Comparison of ENCODE assay signal across 8 cellular contexts in genomic region chr17:75313941-75314550, GRCh38. TPM values are rescaled to one million over a fixed set of nuclear protein-coding genes. Genes with fewer than 3 reads are reported as not detected.
DNase-seq lines count a peak whose midpoint lies in the region; ATAC-seq and TF ChIP-seq lines count a peak whose summit lies in the region.

No MANE protein-coding gene starts in this region.

- peaks cover 27 to 59% (median 38%) of the 10 kb centered on the region in 3 donors for H3K4me1 Mint-ChIP-seq in naive B cell
- peaks cover 6% of the 10 kb centered on the region for H3K4me1 Mint-ChIP-seq in type B pancreatic cell (ENCODE audit: unreplicated experiment)

- DNase-seq in GM10248 (ENCODE audit: extremely low spot score), result peak; percentile 64
- DNase-seq in amniotic epithelial cell (ENCODE audit: low read depth), result peak; percentile 19
- DNase-seq in naive B cell, result no peak
- DNase-seq in stimulated activated naive CD4-positive, alpha-beta T cell treated with Interleukin-2 at 50 U/mL for 16 hours (lab: John Stamatoyannopoulos, UW), result no peak
- DNase-seq in type B pancreatic cell (ENCODE audit: extremely low spot score, unreplicated experiment), result no peak
- no peak for DNase-seq in DMS53 treated with DMSO at 0.1 percent for 48 hours (lab: John Stamatoyannopoulos, UW; ENCODE audit: unreplicated experiment)

- CTCF ChIA-PET in GM10248 (lab: Yijun Ruan, JAX), result interaction anchor here (1.2 to 1.6 kb wide), 2 partner anchors 43 to 89 kb away, joined by 3 to 4 read pairs; partner anchors contain the start of gene MIF4GD

- ATAC-seq in HG03045 (IDR thresholded peaks at IDR 0.05; ENCODE audit: unreplicated experiment), result peak; percentile 53
- no peak for ATAC-seq in naive B cell (ENCODE audit: low read depth in 2 of 2)
- no peak for ATAC-seq in HG03097 (IDR thresholded peaks at IDR 0.05; ENCODE audit: low FRiP score, unreplicated experiment)

- POLR2A ChIA-PET in GM10248 (lab: Yijun Ruan, JAX), result no interaction called here

- H3K27me3 Mint-ChIP-seq in naive B cell, result no peaks in the 10 kb centered on the region
- no peaks in the 10 kb centered on the region for H3K27me3 Mint-ChIP-seq in type B pancreatic cell

- H3K27ac Mint-ChIP-seq in naive B cell (peak overlapping the region; percentile 58 to 97 (median 88)), type B pancreatic cell (no peak overlapping the region)

- no peaks in the 10 kb centered on the region for H3K9me3 Mint-ChIP-seq in naive B cell
- no peaks in the 10 kb centered on the region for H3K9me3 Mint-ChIP-seq in type B pancreatic cell

- H3K36me3 Mint-ChIP-seq in naive B cell (no peaks in the 10 kb centered on the region), type B pancreatic cell (no peaks in the 10 kb centered on the region)

- TF ChIP-seq CTCF in GM10248 (IDR thresholded peaks at IDR 0.05; ENCODE audit: control extremely low read depth, extremely low read depth, low read depth, missing control alignments), result no peak
- no peak for TF ChIP-seq CTCF in type B pancreatic cell (conservative IDR thresholded peaks at IDR 0.05)

- H3K4me3 Mint-ChIP-seq in naive B cell, result peak overlapping the region in 5 of 8 donors; percentile 1 to 68 (median 47)
- no peak overlapping the region for H3K4me3 Mint-ChIP-seq in type B pancreatic cell

RNA-seq across cellular contexts. Expression of gene SLC25A19, which starts 24.8 kb away (rescaled TPM):
- polyA plus RNA-seq in naive B cell (ENCODE audit: low read depth in 6 of 6), result 10 to 100 TPM; 26.1 to 41.8 (median 31.3) TPM
- total RNA-seq in type B pancreatic cell (ENCODE audit: low replicate concordance), result 17.0 and 17.8 TPM in 2 replicates

RNA-seq across cellular contexts. Expression of gene MIF4GD, which starts 43.0 kb away (rescaled TPM):
- polyA plus RNA-seq in naive B cell (ENCODE audit: low read depth in 6 of 6), result 100 to 1,000 TPM in 5 of 6 donors, 10 to 100 TPM in 1; 95.1 to 133 (median 105) TPM
- 11.9 and 16.6 TPM in 2 replicates for total RNA-seq in type B pancreatic cell (ENCODE audit: low replicate concordance)

RNA-seq across cellular contexts. Expression of gene MRPS7, which starts 52.4 kb away (rescaled TPM):
- 100 to 1,000 TPM in 1 of 6 donors, 10 to 100 TPM in 5; 70.1 to 103 (median 94.4) TPM for polyA plus RNA-seq in naive B cell (ENCODE audit: low read depth in 6 of 6)
- 67.0 and 70.9 TPM in 2 replicates for total RNA-seq in type B pancreatic cell (ENCODE audit: low replicate concordance)

RNA-seq across cellular contexts. Expression of gene GGA3, which starts 52.6 kb away (rescaled TPM):
- 10 to 100 TPM in 5 of 6 donors, 1 to 10 TPM in 1; 4.5 to 31.6 (median 13.7) TPM for polyA plus RNA-seq in naive B cell (ENCODE audit: low read depth in 6 of 6)
- 49.7 and 64.4 TPM in 2 replicates for total RNA-seq in type B pancreatic cell (ENCODE audit: low replicate concordance)

Comparison
In these comparisons a context has a peak if more than half of its experiments do, and no peak if none do; other contexts are left out.
1. DNase-seq: peak in GM10248 (single experiment) and amniotic epithelial cell (single experiment); none in naive B cell (single experiment), stimulated activated naive CD4-positive, alpha-beta T cell treated with Interleukin-2 at 50 U/mL for 16 hours (single experiment), type B pancreatic cell (single experiment) and DMS53 treated with DMSO at 0.1 percent for 48 hours (single experiment).